Comparison of ENCODE assay signal across 16 cellular contexts in genomic region chr20:22744341-22745193, GRCh38.
"Had no signal": no experiment of that assay in that cellular context is flagged by ENCODE, and none has a peak within 500 bp of the region (broad histone marks: within the 10 kb centered on the region; RNA-seq: fewer than 3 reads in every experiment).

No MANE protein-coding gene starts in this region.

- H3K9me3 Mint-ChIP-seq: T-helper 2 cell treated with Interferon-gamma antibody and Interleukin-4, amounts not matched to agents 5 μg/mL and 100 μg/mL, for 36 hours had no signal

- H3K27me3 Mint-ChIP-seq: activated naive CD8-positive, alpha-beta T cell treated with anti-CD3 and anti-CD28 coated beads for 36 hours; naive thymus-derived CD8-positive, alpha-beta T cell had no signal

- H3K4me1 ChIP-seq: testis had no signal

- ATAC-seq: activated CD4-positive, CD25-positive, alpha-beta regulatory T cell treated with anti-CD3 and anti-CD28 coated beads, Interleukin-2, amount 50 U/mL, for 24 hours; mucosa of descending colon; naive thymus-derived CD8-positive, alpha-beta T cell; stimulated activated naive CD8-positive, alpha-beta T cell treated with anti-CD3 and anti-CD28 coated beads, Interleukin-15, Interleukin-2, amounts not matched to agents 100 U/mL and 50 U/mL, for 24 hours had no signal

- H3K9me3 ChIP-seq: mucosa of descending colon, neutrophil, testis had no signal

- H3K36me3 ChIP-seq: neutrophil had no signal

- H3K36me3 Mint-ChIP-seq: activated naive CD8-positive, alpha-beta T cell treated with anti-CD3 and anti-CD28 coated beads for 36 hours; immature natural killer cell; naive thymus-derived CD8-positive, alpha-beta T cell had no signal

- H3K4me1 Mint-ChIP-seq: activated naive CD8-positive, alpha-beta T cell treated with anti-CD3 and anti-CD28 coated beads for 36 hours; immature natural killer cell; naive thymus-derived CD8-positive, alpha-beta T cell had no signal

- H3K4me3 ChIP-seq: mucosa of descending colon, testis had no signal

- H3K27me3 ChIP-seq: neutrophil, testis had no signal

- DNase-seq: activated gamma-delta T cell; activated naive CD8-positive, alpha-beta T cell treated with anti-CD3 and anti-CD28 coated beads for 36 hours; activated T-cell treated with anti-CD3 and anti-CD28 coated beads, Interleukin-2, amount 50 U/mL, for 1 hour; aorta; effector CD4-positive, alpha-beta T cell; immature natural killer cell; mucosa of descending colon; naive thymus-derived CD8-positive, alpha-beta T cell; stimulated activated CD4-positive, alpha-beta T cell treated with anti-CD3 and anti-CD28 coated beads, Interleukin-2, amount 100 ng/mL, for 48 hours; stimulated activated naive CD8-positive, alpha-beta T cell treated with anti-CD3 and anti-CD28 coated beads, Interleukin-15, Interleukin-2, amounts not matched to agents 100 U/mL and 50 U/mL, for 24 hours; SW 1271; testis had no signal

- H3K4me3 Mint-ChIP-seq: activated naive CD8-positive, alpha-beta T cell treated with anti-CD3 and anti-CD28 coated beads for 36 hours; immature natural killer cell; naive thymus-derived CD8-positive, alpha-beta T cell; T-helper 2 cell treated with Interferon-gamma antibody and Interleukin-4, amounts not matched to agents 5 μg/mL and 100 μg/mL, for 36 hours had no signal

- H3K27ac Mint-ChIP-seq: activated naive CD8-positive, alpha-beta T cell treated with anti-CD3 and anti-CD28 coated beads for 36 hours; immature natural killer cell; naive thymus-derived CD8-positive, alpha-beta T cell; progenitor cell of endocrine pancreas; T-helper 2 cell treated with Interferon-gamma antibody and Interleukin-4, amounts not matched to agents 5 μg/mL and 100 μg/mL, for 36 hours had no signal

- H3K27ac ChIP-seq: neutrophil, testis had no signal
